ENCODE assay signal across 1 cellular context in genomic region chr17:31660684-31661083, GRCh38.
TF ChIP-seq lines count a peak whose summit lies in the region.

No MANE protein-coding gene starts in this region.

TF ChIP-seq in GM12878, 131 proteins besides CTCF, POLR2A, EP300 and RAD21 (continued from another document):
- TF ChIP-seq E2F4 (IDR thresholded peaks at IDR 0.05; ENCODE audit: low read depth, low read length): no peak
- peak; percentile 54 for TF ChIP-seq JUNB (IDR thresholded peaks at IDR 0.05)
- no peak for TF ChIP-seq RELA (IDR thresholded peaks at IDR 0.05; ENCODE audit: borderline replicate concordance, partially characterized antibody)
- no peak for TF ChIP-seq SMC3 (IDR thresholded peaks at IDR 0.05; ENCODE audit: borderline replicate concordance, low read length)
- no peak for TF ChIP-seq ZBTB40 (IDR thresholded peaks at IDR 0.05; ENCODE audit: borderline replicate concordance)
- no peak for TF ChIP-seq GABPA (IDR thresholded peaks at IDR 0.05; ENCODE audit: low read depth)
- TF ChIP-seq BCL3 (IDR thresholded peaks at IDR 0.05; ENCODE audit: borderline replicate concordance, insufficient read depth, low read depth, low read length, poor library complexity, severe bottlenecking): no peak
- no peak for TF ChIP-seq ZBTB33 (IDR thresholded peaks at IDR 0.05)
- no peak for TF ChIP-seq REST (IDR thresholded peaks at IDR 0.05; ENCODE audit: low read depth, low read length)
TF ChIP-seq in GM12878: peak in this region for 8.
